In the genomic region with DNA sequence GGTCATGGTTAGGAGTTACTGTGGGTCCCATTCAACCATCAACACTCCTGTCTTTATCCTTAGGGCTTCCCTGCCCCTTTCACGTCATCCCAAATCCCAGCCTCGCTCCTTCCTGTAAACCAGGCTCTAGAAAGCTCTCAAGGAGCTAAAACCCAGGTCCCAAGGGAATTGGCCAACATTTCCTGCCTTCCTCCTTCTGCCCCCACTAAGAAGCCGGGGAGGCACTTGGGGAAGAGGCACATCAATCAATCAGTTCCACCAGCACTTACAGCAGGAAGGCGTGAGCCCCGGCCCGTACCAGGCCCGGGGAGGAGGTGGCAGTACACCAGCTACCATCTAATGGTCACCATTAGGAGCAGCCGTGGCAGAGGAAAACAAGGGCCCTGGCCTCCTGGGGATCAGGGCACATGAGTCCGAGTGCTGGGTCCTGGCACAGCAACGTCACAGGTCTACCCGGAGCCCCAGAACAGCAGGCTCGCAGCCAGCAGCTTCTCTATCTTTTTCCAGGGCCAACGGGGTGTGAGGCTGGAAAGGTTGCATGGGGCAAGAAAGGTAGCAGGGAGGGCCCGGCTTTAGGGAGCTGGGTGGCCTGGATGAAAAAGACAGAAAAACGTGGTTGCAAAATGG, we compare ENCODE assay signal across 13 cellular contexts.
DNase-seq lines count a peak whose midpoint lies in the region; ATAC-seq and TF ChIP-seq lines count a peak whose summit lies in the region.
"Had no signal": no experiment of that assay in that cellular context is flagged by ENCODE, and none has a peak within 500 bp of the region (broad histone marks: within the 10 kb centered on the region; RNA-seq: fewer than 3 reads in every experiment).

No MANE protein-coding gene starts in this region.

- H3K4me1 Mint-ChIP-seq in activated naive CD4-positive, alpha-beta T cell treated with anti-CD3 and anti-CD28 coated beads, Interleukin-2, amount 50 U/mL, for 24 hours = peaks cover 7% of the 10 kb centered on the region
- peaks cover 37 to 48% of the 10 kb centered on the region in 2 donors for H3K4me1 Mint-ChIP-seq in effector memory CD8-positive, alpha-beta T cell (ENCODE audit: low read depth in 2 of 2)

- no peaks in the 10 kb centered on the region for H3K27me3 Mint-ChIP-seq in activated naive CD4-positive, alpha-beta T cell treated with anti-CD3 and anti-CD28 coated beads, Interleukin-2, amount 50 U/mL, for 24 hours
- no peaks in the 10 kb centered on the region for H3K27me3 Mint-ChIP-seq in effector memory CD8-positive, alpha-beta T cell
- H3K27me3 Mint-ChIP-seq: activated B cell treated with CpG ODN at 0.5 μM for 24 hours; naive thymus-derived CD8-positive, alpha-beta T cell; stimulated activated naive B cell treated with anti-CD40 and anti-IgM and Interleukin-4, amounts not matched to agents 10 μg/mL and 1 μg/mL and 100 μg/mL, for 72 hours had no signal

- no peak for ATAC-seq in upper lobe of right lung
- ATAC-seq in effector memory CD8-positive, alpha-beta T cell (replicated peaks) = no peak
- ATAC-seq: A549; activated T-cell treated with anti-CD3 and anti-CD28 coated beads, Interleukin-2, amount 50 U/mL, for 4 hours; naive thymus-derived CD8-positive, alpha-beta T cell; stimulated activated naive B cell treated with anti-CD40 and anti-IgM and Interleukin-4, amounts not matched to agents 10 μg/mL and 1 μg/mL and 100 μg/mL, for 72 hours had no signal

- intact Hi-C loops in upper lobe of right lung (cut with DNase I) = no loop called here

- H3K4me1 ChIP-seq in duodenal mucosa (ENCODE audit: control insufficient read depth in 1 of 2, insufficient read depth in 2 of 2, low read length in 2 of 2) (peaks cover 77 to 80% of the 10 kb centered on the region in 2 donors), muscle layer of duodenum (ENCODE audit: control insufficient read depth in 1 of 2, insufficient read depth in 2 of 2, low read length in 2 of 2) (peaks cover 23 to 84% of the 10 kb centered on the region in 2 donors), upper lobe of right lung (peaks cover 62% of the 10 kb centered on the region)

- H3K27me3 ChIP-seq in duodenal mucosa (ENCODE audit: control insufficient read depth in 1 of 2, insufficient read depth in 2 of 2, low read length in 2 of 2) (no peaks in the 10 kb centered on the region), muscle layer of duodenum (ENCODE audit: low read depth, low read length) (no peaks in the 10 kb centered on the region), upper lobe of right lung (no peaks in the 10 kb centered on the region)

- no peaks in the 10 kb centered on the region for H3K9me3 Mint-ChIP-seq in activated naive CD4-positive, alpha-beta T cell treated with anti-CD3 and anti-CD28 coated beads, Interleukin-2, amount 50 U/mL, for 24 hours
- H3K9me3 Mint-ChIP-seq in effector memory CD8-positive, alpha-beta T cell = no peaks in the 10 kb centered on the region
- H3K9me3 Mint-ChIP-seq: activated B cell treated with CpG ODN at 0.5 μM for 24 hours; activated T-cell treated with anti-CD3 and anti-CD28 coated beads, Interleukin-2, amount 50 U/mL, for 4 hours; naive thymus-derived CD8-positive, alpha-beta T cell; stimulated activated naive B cell treated with anti-CD40 and anti-IgM and Interleukin-4, amounts not matched to agents 10 μg/mL and 1 μg/mL and 100 μg/mL, for 72 hours had no signal

- no peak overlapping the region for H3K4me3 ChIP-seq in duodenal mucosa (ENCODE audit: low read depth in 1 of 2, low read length in 2 of 2)
- H3K4me3 ChIP-seq in muscle layer of duodenum (ENCODE audit: low read depth in 1 of 2, low read length in 2 of 2) = no peak overlapping the region
- H3K4me3 ChIP-seq in upper lobe of right lung = no peak overlapping the region
- H3K4me3 ChIP-seq: A549 had no signal

- H3K9me3 ChIP-seq in duodenal mucosa (ENCODE audit: control insufficient read depth in 1 of 2, low read length in 2 of 2) (no peaks in the 10 kb centered on the region), muscle layer of duodenum (ENCODE audit: control insufficient read depth in 1 of 2, low read length in 2 of 2) (no peaks in the 10 kb centered on the region), upper lobe of right lung (no peaks in the 10 kb centered on the region)
- H3K9me3 ChIP-seq: A549 had no signal

- H3K9ac ChIP-seq in duodenal mucosa (ENCODE audit: low read depth in 1 of 2, low read length in 2 of 2) = peak overlapping the region; percentile 4 to 57

- H3K27ac ChIP-seq in duodenal mucosa (ENCODE audit: low read depth, low read length) (peak overlapping the region; percentile 11), muscle layer of duodenum (ENCODE audit: low read length) (peak overlapping the region; percentile 58), upper lobe of right lung (peak overlapping the region; percentile 77)
- H3K27ac ChIP-seq: A549 had no signal

- DNase-seq in activated naive CD4-positive, alpha-beta T cell (lab: John Stamatoyannopoulos, UW) = no peak
- DNase-seq in upper lobe of right lung = no peak
- no peak for DNase-seq in NCI-H226
- no peak for DNase-seq in effector memory CD8-positive, alpha-beta T cell
- no peak for DNase-seq in germinal center (ENCODE audit: low spot score)
- DNase-seq: activated B cell treated with CpG ODN at 0.5 μM for 24 hours; activated T-cell treated with anti-CD3 and anti-CD28 coated beads, Interleukin-2, amount 50 U/mL, for 4 hours; naive thymus-derived CD8-positive, alpha-beta T cell; stimulated activated naive B cell treated with anti-CD40 and anti-IgM and Interleukin-4, amounts not matched to agents 10 μg/mL and 1 μg/mL and 100 μg/mL, for 72 hours had no signal

- peak overlapping the region; percentile 70 for H3K27ac Mint-ChIP-seq in activated naive CD4-positive, alpha-beta T cell treated with anti-CD3 and anti-CD28 coated beads, Interleukin-2, amount 50 U/mL, for 24 hours
- peak overlapping the region in 1 of 2 donors; percentile 59 for H3K27ac Mint-ChIP-seq in effector memory CD8-positive, alpha-beta T cell
- H3K27ac Mint-ChIP-seq: activated B cell treated with CpG ODN at 0.5 μM for 24 hours had no signal

- H3K36me3 ChIP-seq in duodenal mucosa (ENCODE audit: control insufficient read depth in 1 of 2, insufficient read depth in 2 of 2, low read length in 2 of 2) = peaks cover 0 to 8% of the 10 kb centered on the region in 2 donors
- no peaks in the 10 kb centered on the region for H3K36me3 ChIP-seq in muscle layer of duodenum (ENCODE audit: control insufficient read depth in 1 of 2, insufficient read depth in 2 of 2, low read length in 2 of 2)
- H3K36me3 ChIP-seq in upper lobe of right lung = no peaks in the 10 kb centered on the region

- no peak for TF ChIP-seq CTCF in upper lobe of right lung (IDR thresholded peaks at IDR 0.05)

- no peaks in the 10 kb centered on the region for H3K36me3 Mint-ChIP-seq in activated naive CD4-positive, alpha-beta T cell treated with anti-CD3 and anti-CD28 coated beads, Interleukin-2, amount 50 U/mL, for 24 hours
- peaks cover 48% of the 10 kb centered on the region for H3K36me3 Mint-ChIP-seq in effector memory CD8-positive, alpha-beta T cell (ENCODE audit: insufficient read depth)
- H3K36me3 Mint-ChIP-seq: naive thymus-derived CD8-positive, alpha-beta T cell had no signal

- no peak overlapping the region for H3K4me3 Mint-ChIP-seq in activated naive CD4-positive, alpha-beta T cell treated with anti-CD3 and anti-CD28 coated beads, Interleukin-2, amount 50 U/mL, for 24 hours
- no peak overlapping the region for H3K4me3 Mint-ChIP-seq in effector memory CD8-positive, alpha-beta T cell
- H3K4me3 Mint-ChIP-seq: activated B cell treated with CpG ODN at 0.5 μM for 24 hours; activated T-cell treated with anti-CD3 and anti-CD28 coated beads, Interleukin-2, amount 50 U/mL, for 4 hours; naive thymus-derived CD8-positive, alpha-beta T cell; stimulated activated naive B cell treated with anti-CD40 and anti-IgM and Interleukin-4, amounts not matched to agents 10 μg/mL and 1 μg/mL and 100 μg/mL, for 72 hours had no signal

Comparison
In these comparisons a context has a peak if more than half of its experiments do, and no peak if none do; other contexts are left out.
1. H3K27ac ChIP-seq: peak in every context shown above with its lines; median percentile 77 in upper lobe of right lung; 58 in muscle layer of duodenum; 11 in duodenal mucosa.